ENCODE assay signal across 1 cellular context in genomic region chr1:28301368-28302174, GRCh38.
TF ChIP-seq lines count a peak whose summit lies in the region.

No MANE protein-coding gene starts in this region.

TF ChIP-seq in endothelial cell of umbilical vein, 7 proteins besides CTCF, POLR2A, EP300 and RAD21 (continued from another document):
- TF ChIP-seq FOS (IDR thresholded peaks at IDR 0.05; ENCODE audit: borderline replicate concordance, insufficient read depth, low read length): no peak
- no peak for TF ChIP-seq MYC (IDR thresholded peaks at IDR 0.05; ENCODE audit: low read depth, low read length)
- no peak for TF ChIP-seq POLR2AphosphoS5 (IDR thresholded peaks at IDR 0.05; ENCODE audit: insufficient read depth, low read depth, low read length)
- no peak for TF ChIP-seq GATA2 (IDR thresholded peaks at IDR 0.05; ENCODE audit: insufficient read depth, insufficient read length, low read depth, low read length)
- no peak for TF ChIP-seq EZH2 (IDR thresholded peaks at IDR 0.05; ENCODE audit: borderline replicate concordance, low read depth, low read length, severe bottlenecking)
- no peak for TF ChIP-seq JUN (IDR thresholded peaks at IDR 0.05; ENCODE audit: borderline replicate concordance, insufficient read depth, insufficient read length, low read depth)
